ENCODE assay signal across 17 cellular contexts in the genomic region with DNA sequence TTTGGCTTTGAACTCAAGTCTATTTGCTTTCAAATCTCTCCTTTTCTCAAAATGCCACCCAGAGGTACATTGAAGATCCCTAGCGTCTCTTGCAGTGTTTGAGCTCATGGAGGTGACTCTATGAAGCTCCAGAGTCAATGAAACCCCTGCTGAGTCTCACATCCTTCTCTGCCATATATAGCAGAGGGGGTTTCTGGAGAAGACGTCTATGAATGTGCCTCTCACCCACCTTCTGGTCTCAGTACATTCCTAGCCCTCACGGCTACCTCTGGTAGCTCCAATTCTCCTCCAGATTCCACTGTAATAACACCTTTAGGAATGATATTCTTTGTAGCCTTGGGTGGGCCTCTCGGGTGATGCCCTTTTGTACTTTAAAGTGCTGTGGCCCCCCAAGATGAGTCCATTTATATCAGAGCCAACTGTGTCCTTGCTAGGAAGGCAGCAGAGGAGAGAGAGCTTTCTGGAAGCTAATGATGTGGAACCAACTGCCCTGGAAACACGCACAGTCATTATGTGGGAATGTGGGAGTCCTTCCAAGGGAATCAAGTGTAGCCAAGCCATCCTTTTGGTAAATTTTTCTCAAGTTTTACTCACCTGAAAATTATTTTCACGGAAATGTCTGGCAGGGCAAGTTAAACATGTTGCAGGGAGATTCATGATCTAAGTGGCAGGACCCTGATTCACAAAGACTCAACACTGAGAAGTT.
DNase-seq lines count a peak whose midpoint lies in the region; ATAC-seq, FAIRE-seq and TF ChIP-seq lines count a peak whose summit lies in the region.
"Had no signal": no experiment of that assay in that cellular context is flagged by ENCODE, and none has a peak within 500 bp of the region (broad histone marks: within the 10 kb centered on the region; RNA-seq: fewer than 3 reads in every experiment).

No MANE protein-coding gene starts in this region.

- no peak overlapping the region for H3K4me3 Mint-ChIP-seq in activated CD8-positive, alpha-beta T cell treated with anti-CD3 and anti-CD28 coated beads for 36 hours
- H3K4me3 Mint-ChIP-seq: brain; CD8-positive, alpha-beta memory T cell; nephron progenitor cell; T-helper 17 cell had no signal

- FAIRE-seq in RCC 7860 (lab: Jason Lieb, UNC), result peak; percentile 99

- no peaks in the 10 kb centered on the region for H3K4me1 Mint-ChIP-seq in activated CD8-positive, alpha-beta T cell treated with anti-CD3 and anti-CD28 coated beads for 36 hours (ENCODE audit: low read depth)
- H3K4me1 Mint-ChIP-seq: brain; CD8-positive, alpha-beta memory T cell had no signal

- H3K9me3 ChIP-seq in thoracic aorta, result no peaks in the 10 kb centered on the region
- H3K9me3 ChIP-seq: suprapubic skin had no signal

- peaks cover 0 to 12% of the 10 kb centered on the region in 2 donors for H3K4me1 ChIP-seq in thoracic aorta (ENCODE audit: control insufficient read depth in 1 of 2, low read depth in 2 of 2)

- peaks cover 18% of the 10 kb centered on the region for H3K27me3 Mint-ChIP-seq in activated CD8-positive, alpha-beta T cell treated with anti-CD3 and anti-CD28 coated beads for 36 hours

- DNase-seq in EL, result peak; percentile 34
- peak; percentile 96 for DNase-seq in RCC 7860 (ENCODE audit: low spot score)
- peak; percentile 33 to 50 for DNase-seq in foreskin fibroblast
- no peak for DNase-seq in thoracic aorta (ENCODE audit: low spot score)
- DNase-seq in SHP77 treated with DMSO at 0.1 percent for 48 hours (lab: John Stamatoyannopoulos, UW), result no peak
- DNase-seq in NCI-H446 (lab: John Stamatoyannopoulos, UW), result no peak
- DNase-seq in activated CD8-positive, alpha-beta T cell treated with anti-CD3 and anti-CD28 coated beads for 36 hours, result no peak
- DNase-seq: activated CD4-positive, CD25-positive, alpha-beta regulatory T cell treated with anti-CD3 and anti-CD28 coated beads, Interleukin-2, amount 50 U/mL, for 72 hours; CD8-positive, alpha-beta memory T cell; mesendoderm; NCI-H82; nephron progenitor cell; right cardiac atrium; RPMI8226; T-helper 17 cell had no signal

- ATAC-seq in thoracic aorta (ENCODE audit: insufficient number of reproducible peaks, low FRiP score, low read depth), result peak; percentile 80
- ATAC-seq in activated CD8-positive, alpha-beta T cell treated with anti-CD3 and anti-CD28 coated beads for 36 hours, result no peak
- ATAC-seq: right cardiac atrium, T-helper 17 cell had no signal

- no peaks in the 10 kb centered on the region for H3K9me3 Mint-ChIP-seq in activated CD8-positive, alpha-beta T cell treated with anti-CD3 and anti-CD28 coated beads for 36 hours
- H3K9me3 Mint-ChIP-seq: CD8-positive, alpha-beta memory T cell; nephron progenitor cell had no signal

- H3K27ac ChIP-seq in thoracic aorta, result peak overlapping the region in 1 of 2 donors; percentile 36
- H3K27ac ChIP-seq: suprapubic skin had no signal

- no peaks in the 10 kb centered on the region for H3K36me3 Mint-ChIP-seq in activated CD8-positive, alpha-beta T cell treated with anti-CD3 and anti-CD28 coated beads for 36 hours (ENCODE audit: low read depth)
- H3K36me3 Mint-ChIP-seq: brain; CD8-positive, alpha-beta memory T cell had no signal

- intact Hi-C loops in activated CD8-positive, alpha-beta T cell treated with anti-CD3 and anti-CD28 coated beads for 36 hours (cut with micrococcal nuclease), result no loop called here

- CTCF ChIA-PET in activated CD8-positive, alpha-beta T cell treated with anti-CD3 and anti-CD28 coated beads for 36 hours (lab: Charles Lee), result no interaction called here

- H3K27ac Mint-ChIP-seq in activated CD8-positive, alpha-beta T cell treated with anti-CD3 and anti-CD28 coated beads for 36 hours, result no peak overlapping the region
- H3K27ac Mint-ChIP-seq: brain, nephron progenitor cell, T-helper 17 cell had no signal

- H3K36me3 ChIP-seq in thoracic aorta, result no peaks in the 10 kb centered on the region
- H3K36me3 ChIP-seq: suprapubic skin had no signal

- no peaks in the 10 kb centered on the region for H3K27me3 ChIP-seq in thoracic aorta (replicated peaks; ENCODE audit: insufficient read depth)

- POLR2A ChIA-PET in activated CD8-positive, alpha-beta T cell treated with anti-CD3 and anti-CD28 coated beads for 36 hours (lab: Charles Lee), result no interaction called here

- TF ChIP-seq CTCF in foreskin fibroblast (IDR thresholded peaks at IDR 0.05; ENCODE audit: low read depth, low read length) (no peak), thoracic aorta (IDR thresholded peaks at IDR 0.05) (no peak)
- TF ChIP-seq CTCF in activated CD8-positive, alpha-beta T cell treated with anti-CD3 and anti-CD28 coated beads for 36 hours (IDR thresholded peaks at IDR 0.05), result no peak

- H3K4me3 ChIP-seq in foreskin fibroblast (ENCODE audit: low read depth in 1 of 2, low read length in 2 of 2) (no peak overlapping the region), thoracic aorta (no peak overlapping the region)
- H3K4me3 ChIP-seq: suprapubic skin had no signal

Comparison
In these comparisons a context has a peak if more than half of its experiments do, and no peak if none do; other contexts are left out.
1. DNase-seq: peak in EL (single experiment), RCC 7860 (single experiment) and foreskin fibroblast (2 of 2); none in thoracic aorta (single experiment), SHP77 treated with DMSO at 0.1 percent for 48 hours (single experiment), NCI-H446 (0 of 2) and activated CD8-positive, alpha-beta T cell treated with anti-CD3 and anti-CD28 coated beads for 36 hours (single experiment).